21 cellular contexts compared by ENCODE assay signal in genomic region chr2:75657794-75658193, GRCh38. TPM values are rescaled to one million over a fixed set of nuclear protein-coding genes. Genes with fewer than 3 reads are reported as not detected.
DNase-seq lines count a peak whose midpoint lies in the region; ATAC-seq, FAIRE-seq and TF ChIP-seq lines count a peak whose summit lies in the region.
"Had no signal": no experiment of that assay in that cellular context is flagged by ENCODE, and none has a peak within 500 bp of the region (broad histone marks: within the 10 kb centered on the region; RNA-seq: fewer than 3 reads in every experiment).

No MANE protein-coding gene starts in this region.

- H3K4me3 ChIP-seq in HepG2 (replicated peaks in 1 of 3; ENCODE audit: insufficient read depth in 1 of 3, low read depth in 2 of 3, low read length in 3 of 3) = no peak overlapping the region
- no peak overlapping the region for H3K4me3 ChIP-seq in right lobe of liver
- H3K4me3 ChIP-seq in K562 = no peak overlapping the region
- H3K4me3 ChIP-seq in gastrocnemius medialis = no peak overlapping the region
- H3K4me3 ChIP-seq: A549; BLaER1 treated with 17β-estradiol and CSF1 and Interleukin-3, amounts not matched to agents 10 nM and 100 nM; HAP-1 had no signal

- no peak overlapping the region for H2AFZ ChIP-seq in HepG2 (ENCODE audit: low read length)
- H2AFZ ChIP-seq in K562 (ENCODE audit: low read depth, low read length) = no peak overlapping the region

- CTCF ChIA-PET in HepG2 (lab: Yijun Ruan, JAX; ENCODE audit: low intra/inter-chr PET ratio, low total read pairs) (no interaction called here), K562 (lab: Yijun Ruan, JAX; ENCODE audit: low intra/inter-chr PET ratio) (no interaction called here)

- no peak overlapping the region for H3K4me2 ChIP-seq in HepG2 (ENCODE audit: low read depth, low read length)
- no peak overlapping the region for H3K4me2 ChIP-seq in K562 (ENCODE audit: insufficient read depth, low read length)
- H3K4me2 ChIP-seq: A549; BLaER1 treated with 17β-estradiol and CSF1 and Interleukin-3, amounts not matched to agents 10 nM and 100 nM had no signal

- TF ChIP-seq POLR2A in HepG2 (IDR thresholded peaks at IDR 0.05; ENCODE audit: insufficient read depth in 1 of 2, low read depth in 2 of 2, low read length in 2 of 2) = no peak
- TF ChIP-seq POLR2A in right lobe of liver (IDR thresholded peaks at IDR 0.05) = no peak
- TF ChIP-seq POLR2A in K562 (conservative IDR thresholded peaks at IDR 0.05) = no peak
- TF ChIP-seq POLR2A in gastrocnemius medialis (IDR thresholded peaks at IDR 0.05) = no peak

- no peak overlapping the region for H3K27ac ChIP-seq in HepG2 (ENCODE audit: extremely low read length, insufficient read depth, low read length)
- H3K27ac ChIP-seq in right lobe of liver = no peak overlapping the region
- no peak overlapping the region for H3K27ac ChIP-seq in K562 (ENCODE audit: extremely low read depth, low read depth, low read length)
- H3K27ac ChIP-seq in gastrocnemius medialis = peak overlapping the region; percentile 33 to 65 (median 54)
- H3K27ac ChIP-seq: A549; BLaER1 treated with 17β-estradiol and CSF1 and Interleukin-3, amounts not matched to agents 10 nM and 100 nM had no signal

- H3K9me3 ChIP-seq in HepG2 (ENCODE audit: low read length) (no peaks in the 10 kb centered on the region), right lobe of liver (no peaks in the 10 kb centered on the region), K562 (replicated peaks; ENCODE audit: control insufficient read depth, insufficient read depth, low read depth, low read length) (no peaks in the 10 kb centered on the region), gastrocnemius medialis (no peaks in the 10 kb centered on the region)
- H3K9me3 ChIP-seq: A549, BE2C, HAP-1 had no signal

- H3K27me3 ChIP-seq in HepG2 (ENCODE audit: control insufficient read depth in 1 of 2, insufficient read depth in 2 of 2, low read length in 2 of 2) = no peaks in the 10 kb centered on the region
- no peaks in the 10 kb centered on the region for H3K27me3 ChIP-seq in right lobe of liver
- no peaks in the 10 kb centered on the region for H3K27me3 ChIP-seq in K562 (ENCODE audit: control insufficient read depth in 2 of 2, insufficient read depth in 2 of 2, low read length in 2 of 2)
- no peaks in the 10 kb centered on the region for H3K27me3 ChIP-seq in gastrocnemius medialis
- H3K27me3 ChIP-seq: BE2C; BLaER1 treated with 17β-estradiol and CSF1 and Interleukin-3, amounts not matched to agents 10 nM and 100 nM had no signal

- H4K20me1 ChIP-seq in HepG2 (ENCODE audit: insufficient read depth, low read length) (no peaks in the 10 kb centered on the region), K562 (replicated peaks; ENCODE audit: control insufficient read depth, insufficient read depth, low read length) (no peaks in the 10 kb centered on the region)

- DNase-seq in HepG2 (ENCODE audit: low spot score) (no peak), right lobe of liver (no peak), K562 (ENCODE audit: extremely low read depth in 1 of 4, low spot score in 3 of 4) (no peak), gastrocnemius medialis (no peak), NCI-H2029 treated with DMSO at 0.1 percent for 48 hours (lab: John Stamatoyannopoulos, UW) (no peak)
- DNase-seq: 8988T; ACHN; AML-193; BE2C; CD8-positive, alpha-beta memory T cell; DMS 273 treated with DMSO at 0.1 percent for 48 hours; DMS79; EL; GF-D8; GOT3; HFFc6 had no signal

- POLR2A ChIA-PET in HepG2 (lab: Yijun Ruan, JAX) (interaction anchor here (3.5 kb wide), 1 partner anchor 11 kb away, joined by 14 read pairs; the partner anchor contains the start of gene MRPL19), K562 (lab: Yijun Ruan, JAX) (interaction anchor here (0.6 to 2.1 kb wide), 3 partner anchors 9 to 56 kb away, joined by 3 to 6 read pairs (median 3); no protein-coding TSS in a partner anchor)

- in situ Hi-C loops in HepG2 (cut with HindIII; ENCODE audit: extremely low pct_ligation_motif_present, low pct_unique_long_range_greater_than_20kb) (no loop called here), K562 (cut with MboI) (no loop called here), gastrocnemius medialis (cut with MboI; ENCODE audit: low sequenced_read_pairs in 4 of 4) (no loop called here)

- H3K4me1 ChIP-seq in HepG2 (ENCODE audit: insufficient read depth, low read length) (no peaks in the 10 kb centered on the region), right lobe of liver (no peaks in the 10 kb centered on the region), K562 (replicated peaks in 1 of 2; ENCODE audit: control insufficient read depth in 2 of 2, insufficient read depth in 2 of 2, low read length in 2 of 2) (no peaks in the 10 kb centered on the region), gastrocnemius medialis (peaks cover 30 to 36% of the 10 kb centered on the region in 2 donors)
- H3K4me1 ChIP-seq: A549; BE2C; BLaER1 treated with 17β-estradiol and CSF1 and Interleukin-3, amounts not matched to agents 10 nM and 100 nM; HAP-1 had no signal

- H3K79me2 ChIP-seq in HepG2 (ENCODE audit: insufficient read depth, low read length) (no peaks in the 10 kb centered on the region), K562 (ENCODE audit: control insufficient read depth, insufficient read depth, low read length) (peaks cover 2% of the 10 kb centered on the region; the same call in 1 of the 3 replicates)

- TF ChIP-seq CTCF in HepG2 (CRISPR knock-in tag; IDR thresholded peaks at IDR 0.05) (no peak), right lobe of liver (IDR thresholded peaks at IDR 0.05) (no peak), K562 (IDR thresholded peaks at IDR 0.05 in 2 of 3, conservative IDR thresholded peaks at IDR 0.05 in 1 of 3; ENCODE audit: insufficient read depth in 2 of 3, low read depth in 1 of 3, low read length in 3 of 3) (no peak), gastrocnemius medialis (IDR thresholded peaks at IDR 0.05 in 4 of 5, conservative IDR thresholded peaks at IDR 0.05 in 1 of 5) (no peak)

- no TSS peak for BruUV-seq in HepG2 (replicated peaks; lab: Mats Ljungman, UMichigan)
- BruUV-seq in K562 (replicated peaks; lab: Mats Ljungman, UMichigan) = no TSS peak

- TF ChIP-seq EP300 in HepG2 (IDR thresholded peaks at IDR 0.05; ENCODE audit: low read depth in 2 of 2, low read length in 2 of 2) (no peak), HepG2 (CRISPR knock-in tag; IDR thresholded peaks at IDR 0.05; ENCODE audit: borderline replicate concordance) (no peak), K562 (IDR thresholded peaks at IDR 0.05; ENCODE audit: low read length) (no peak)

- intact Hi-C loops in HepG2 (cut with micrococcal nuclease; ENCODE audit: unreplicated experiment) (no loop called here), right lobe of liver (cut with DNase I) (no loop called here), K562 (cut with micrococcal nuclease) (no loop called here), gastrocnemius medialis (cut with DNase I; ENCODE audit: low total_unique reads) (no loop called here)

- no peak for ATAC-seq in HepG2
- ATAC-seq in right lobe of liver = no peak
- ATAC-seq in K562 = no peak
- no peak for ATAC-seq in gastrocnemius medialis
- no peak for ATAC-seq in HG02571 (IDR thresholded peaks at IDR 0.05; ENCODE audit: unreplicated experiment)
- ATAC-seq: A549 had no signal

- H3K9me1 ChIP-seq in K562 (ENCODE audit: control insufficient read depth, insufficient read depth, low read length) = no peaks in the 10 kb centered on the region

- no peak for TF ChIP-seq RAD21 in HepG2 (CRISPR knock-in tag; IDR thresholded peaks at IDR 0.05)
- TF ChIP-seq RAD21 in K562 (CRISPR knock-in tag; conservative IDR thresholded peaks at IDR 0.05 in 1 of 2, IDR thresholded peaks at IDR 0.05 in 1 of 2) = no peak

- H3K36me3 ChIP-seq in HepG2 (replicated peaks in 1 of 2; ENCODE audit: control insufficient read depth in 1 of 2, insufficient read depth in 2 of 2, low read length in 2 of 2) (peaks cover 18 to 73% of the 10 kb centered on the region in 2 experiments), right lobe of liver (peaks cover 0 to 51% (median 8%) of the 10 kb centered on the region in 4 donors), K562 (ENCODE audit: control insufficient read depth, insufficient read depth, low read length) (peaks cover 87% of the 10 kb centered on the region), gastrocnemius medialis (peaks cover 0 to 75% of the 10 kb centered on the region in 2 donors)

- no peak overlapping the region for H3K9ac ChIP-seq in HepG2 (ENCODE audit: insufficient read depth, low read depth, low read length)
- no peak overlapping the region for H3K9ac ChIP-seq in K562 (ENCODE audit: insufficient read depth in 1 of 2, low read depth in 2 of 2, low read length in 2 of 2)
- H3K9ac ChIP-seq: BLaER1 treated with 17β-estradiol and CSF1 and Interleukin-3, amounts not matched to agents 10 nM and 100 nM had no signal

- FAIRE-seq in HepG2 (lab: Jason Lieb, UNC) (no peak), K562 (lab: Jason Lieb, UNC) (no peak)
- FAIRE-seq: D721Med had no signal

RNA-seq across cellular contexts. Expression of gene MRPL19, which starts 11.2 kb away (rescaled TPM):
- 163 and 248 TPM in 2 replicates for total RNA-seq in HepG2 (2016; rRNA removed; fragmentation: Illumina TruSeq; extraction: Trizol)
- total RNA-seq in HepG2 (2016; cell fraction: cytosol; rRNA removed; fragmentation: Illumina TruSeq; extraction: Trizol; ENCODE audit: low read depth) = 60.1 and 62.4 TPM in 2 replicates
- total RNA-seq in HepG2 (2016; cell fraction: insoluble cytoplasmic fraction; rRNA removed; fragmentation: Illumina TruSeq; extraction: Trizol) = 157 and 259 TPM in 2 replicates
- total RNA-seq in HepG2 (2016; cell fraction: membrane; rRNA removed; fragmentation: Illumina TruSeq; extraction: Trizol) = 81.7 and 88.8 TPM in 2 replicates
- total RNA-seq in HepG2 (2016; cell fraction: nucleus; rRNA removed; fragmentation: Illumina TruSeq; extraction: Trizol) = 77.4 and 86.6 TPM in 2 replicates
- polyA plus RNA-seq in HepG2 (2011; rRNA removed) = 27.7 and 43.2 TPM in 2 replicates
- 22.2 and 26.1 TPM in 2 replicates for polyA plus RNA-seq in HepG2 (2011; cell fraction: cytosol; rRNA removed)
- polyA plus RNA-seq in HepG2 (2011; cell fraction: nucleus; rRNA removed) = 15.2 and 16.6 TPM in 2 replicates
- polyA plus RNA-seq in HepG2 (2012) = 37.9 and 66.8 TPM in 2 replicates
- polyA plus RNA-seq in HepG2 (2016; cell fraction: cytosol; fragmentation: Illumina TruSeq; extraction: Trizol; ENCODE audit: low read depth) = 54.7 and 55.9 TPM in 2 replicates
- polyA plus RNA-seq in HepG2 (2016; cell fraction: insoluble cytoplasmic fraction; fragmentation: Illumina TruSeq; extraction: Trizol; ENCODE audit: low read depth) = 233 and 251 TPM in 2 replicates
- 56.1 and 61.5 TPM in 2 replicates for polyA plus RNA-seq in HepG2 (2016; cell fraction: membrane; fragmentation: Illumina TruSeq; extraction: Trizol; ENCODE audit: low read depth)
- polyA plus RNA-seq in HepG2 (2016; cell fraction: nucleus; fragmentation: Illumina TruSeq; extraction: Trizol; ENCODE audit: insufficient read depth, low read depth) = 72.7 and 74.8 TPM in 2 replicates
- polyA minus RNA-seq in HepG2 (2011; rRNA and poly(A)+ RNA removed; ENCODE audit: low replicate concordance) = 14.2 and 34.0 TPM in 2 replicates
- 30.5 and 33.6 TPM in 2 replicates for polyA minus RNA-seq in HepG2 (2011; cell fraction: cytosol; rRNA and poly(A)+ RNA removed)
- 101 and 126 TPM in 2 replicates for polyA minus RNA-seq in HepG2 (2011; cell fraction: nucleus; rRNA and poly(A)+ RNA removed)
- total RNA-seq in right lobe of liver = 10 to 100 TPM; 41.4 to 50.2 (median 44.0) TPM
- total RNA-seq in K562 (2011; cell fraction: chromatin; rRNA removed; ENCODE audit: low replicate concordance) = 9.8 and 24.7 TPM in 2 replicates
- total RNA-seq in K562 (2011; cell fraction: nucleolus; rRNA removed) = 15.3 and 20.7 TPM in 2 replicates
- total RNA-seq in K562 (2011; cell fraction: nucleoplasm; rRNA removed) = 18.0 and 23.6 TPM in 2 replicates
- 64.3 and 65.9 TPM in 2 replicates for total RNA-seq in K562 (2014; rRNA removed)
- 59.5 and 66.0 TPM in 2 replicates for total RNA-seq in K562 (2014; rRNA removed; fragmentation: Illumina TruSeq; extraction: Trizol)
- total RNA-seq in K562 (2015; rRNA removed; fragmentation: Illumina TruSeq; extraction: Trizol) = 54.3 and 56.3 TPM in 2 replicates
- total RNA-seq in K562 (2021) = 61.1 and 68.3 TPM in 2 replicates
- 26.2 and 60.2 TPM in 2 replicates for polyA plus RNA-seq in K562 (2011; rRNA removed)
- 9.6 and 13.5 TPM in 2 replicates for polyA plus RNA-seq in K562 (2011; cell fraction: cytosol; rRNA removed)
- polyA plus RNA-seq in K562 (2011; cell fraction: nucleus; rRNA removed) = 8.6 and 9.7 TPM in 2 replicates
- polyA plus RNA-seq in K562 (2012) = 22.0 and 36.8 TPM in 2 replicates
- polyA plus RNA-seq in K562 (2014; fragmentation: Illumina TruSeq; extraction: Trizol) = 42.8 and 50.0 TPM in 2 replicates
- polyA plus RNA-seq in K562 (2014; fragmentation: Nextera tagmentation; extraction: Ambion mirVana) = 10 to 100 TPM in 1 of 2 experiments, 1 to 10 TPM in 1; 9.7 to 11.8 TPM
- 56.1 and 70.0 TPM in 2 replicates for polyA plus RNA-seq in K562 (2014; rRNA removed)
- 45.2 and 53.2 TPM in 2 replicates for polyA minus RNA-seq in K562 (2011; rRNA and poly(A)+ RNA removed)
- polyA minus RNA-seq in K562 (2011; cell fraction: cytosol; rRNA and poly(A)+ RNA removed) = 10.6 and 24.8 TPM in 2 replicates
- polyA minus RNA-seq in K562 (2011; cell fraction: nucleus; rRNA and poly(A)+ RNA removed) = 35.1 and 41.5 TPM in 2 replicates
- 10 to 100 TPM; 25.4 to 95.3 (median 69.8) TPM for total RNA-seq in gastrocnemius medialis

RNA-seq across cellular contexts. Expression of gene GCFC2, which starts 52.9 kb away (rescaled TPM):
- 49.0 and 65.8 TPM in 2 replicates for total RNA-seq in HepG2 (2016; rRNA removed; fragmentation: Illumina TruSeq; extraction: Trizol)
- total RNA-seq in HepG2 (2016; cell fraction: cytosol; rRNA removed; fragmentation: Illumina TruSeq; extraction: Trizol; ENCODE audit: low read depth) = 38.0 and 42.3 TPM in 2 replicates
- total RNA-seq in HepG2 (2016; cell fraction: insoluble cytoplasmic fraction; rRNA removed; fragmentation: Illumina TruSeq; extraction: Trizol) = 50.2 and 66.0 TPM in 2 replicates
- total RNA-seq in HepG2 (2016; cell fraction: membrane; rRNA removed; fragmentation: Illumina TruSeq; extraction: Trizol) = 58.7 and 63.9 TPM in 2 replicates
- 49.7 and 60.7 TPM in 2 replicates for total RNA-seq in HepG2 (2016; cell fraction: nucleus; rRNA removed; fragmentation: Illumina TruSeq; extraction: Trizol)
- polyA plus RNA-seq in HepG2 (2011; rRNA removed) = 22.5 and 26.8 TPM in 2 replicates
- 9.9 and 11.6 TPM in 2 replicates for polyA plus RNA-seq in HepG2 (2011; cell fraction: cytosol; rRNA removed)
- polyA plus RNA-seq in HepG2 (2011; cell fraction: nucleus; rRNA removed) = 17.0 and 21.1 TPM in 2 replicates
- 21.1 and 34.2 TPM in 2 replicates for polyA plus RNA-seq in HepG2 (2012)
- 55.9 and 64.3 TPM in 2 replicates for polyA plus RNA-seq in HepG2 (2016; cell fraction: cytosol; fragmentation: Illumina TruSeq; extraction: Trizol; ENCODE audit: low read depth)
- 55.7 and 56.0 TPM in 2 replicates for polyA plus RNA-seq in HepG2 (2016; cell fraction: insoluble cytoplasmic fraction; fragmentation: Illumina TruSeq; extraction: Trizol; ENCODE audit: low read depth)
- polyA plus RNA-seq in HepG2 (2016; cell fraction: membrane; fragmentation: Illumina TruSeq; extraction: Trizol; ENCODE audit: low read depth) = 58.8 and 59.6 TPM in 2 replicates
- polyA plus RNA-seq in HepG2 (2016; cell fraction: nucleus; fragmentation: Illumina TruSeq; extraction: Trizol; ENCODE audit: insufficient read depth, low read depth) = 62.4 and 66.5 TPM in 2 replicates
- 4.6 and 5.0 TPM in 2 replicates for polyA minus RNA-seq in HepG2 (2011; rRNA and poly(A)+ RNA removed; ENCODE audit: low replicate concordance)
- 6.8 and 8.4 TPM in 2 replicates for polyA minus RNA-seq in HepG2 (2011; cell fraction: cytosol; rRNA and poly(A)+ RNA removed)
- 46.5 and 59.9 TPM in 2 replicates for polyA minus RNA-seq in HepG2 (2011; cell fraction: nucleus; rRNA and poly(A)+ RNA removed)
- 10 to 100 TPM; 10.9 to 21.6 (median 16.5) TPM for total RNA-seq in right lobe of liver
- 10.9 and 53.2 TPM in 2 replicates for total RNA-seq in K562 (2011; cell fraction: chromatin; rRNA removed; ENCODE audit: low replicate concordance)
- total RNA-seq in K562 (2011; cell fraction: nucleolus; rRNA removed) = 8.4 and 12.0 TPM in 2 replicates
- 24.1 and 29.8 TPM in 2 replicates for total RNA-seq in K562 (2011; cell fraction: nucleoplasm; rRNA removed)
- 18.6 and 21.1 TPM in 2 replicates for total RNA-seq in K562 (2014; rRNA removed)
- total RNA-seq in K562 (2014; rRNA removed; fragmentation: Illumina TruSeq; extraction: Trizol) = 30.2 and 37.2 TPM in 2 replicates
- 22.7 and 27.0 TPM in 2 replicates for total RNA-seq in K562 (2015; rRNA removed; fragmentation: Illumina TruSeq; extraction: Trizol)
- 23.0 and 25.9 TPM in 2 replicates for total RNA-seq in K562 (2021)
- 19.7 and 40.6 TPM in 2 replicates for polyA plus RNA-seq in K562 (2011; rRNA removed)
- polyA plus RNA-seq in K562 (2011; cell fraction: cytosol; rRNA removed) = 5.4 and 9.8 TPM in 2 replicates
- polyA plus RNA-seq in K562 (2011; cell fraction: nucleus; rRNA removed) = 21.6 and 24.9 TPM in 2 replicates
- polyA plus RNA-seq in K562 (2012) = 12.7 and 16.6 TPM in 2 replicates
- polyA plus RNA-seq in K562 (2014; fragmentation: Illumina TruSeq; extraction: Trizol) = 23.6 and 24.3 TPM in 2 replicates
- 10 to 100 TPM; 10.5 to 13.5 TPM for polyA plus RNA-seq in K562 (2014; fragmentation: Nextera tagmentation; extraction: Ambion mirVana)
- polyA plus RNA-seq in K562 (2014; rRNA removed) = 22.7 and 22.9 TPM in 2 replicates
- 18.1 and 24.8 TPM in 2 replicates for polyA minus RNA-seq in K562 (2011; rRNA and poly(A)+ RNA removed)
- polyA minus RNA-seq in K562 (2011; cell fraction: cytosol; rRNA and poly(A)+ RNA removed) = 6.3 and 7.8 TPM in 2 replicates
- 16.6 and 23.0 TPM in 2 replicates for polyA minus RNA-seq in K562 (2011; cell fraction: nucleus; rRNA and poly(A)+ RNA removed)
- total RNA-seq in gastrocnemius medialis = 10 to 100 TPM; 39.2 to 48.1 (median 43.7) TPM

Comparison
In these comparisons a context has a peak if more than half of its experiments do, and no peak if none do; other contexts are left out.
1. H3K27ac ChIP-seq: peak in gastrocnemius medialis (4 of 4); none in HepG2 (single experiment), right lobe of liver (0 of 3) and K562 (single experiment).
2. Of the 241 proteins assayed by ChIP-seq in both HepG2 and K562: peak only in HepG2: none; only in K562: CEBPG; in both: CEBPB; in neither: 239.